In genomic region chr17:75412455-75413317, GRCh38 we compare ENCODE assay signal across 8 cellular contexts. TPM values are rescaled to one million over a fixed set of nuclear protein-coding genes. Genes with fewer than 3 reads are reported as not detected.
DNase-seq lines count a peak whose midpoint lies in the region; ATAC-seq and TF ChIP-seq lines count a peak whose summit lies in the region.

No MANE protein-coding gene starts in this region.

- POLR2A ChIA-PET in AG04450 (lab: Yijun Ruan, JAX) = interaction anchor here (0.6 to 1.0 kb wide), 4 partner anchors 57 to 173 kb away, joined by 3 to 13 read pairs (median 4); no protein-coding TSS in a partner anchor

- H3K27me3 Mint-ChIP-seq in activated naive CD8-positive, alpha-beta T cell = no peaks in the 10 kb centered on the region

- no peaks in the 10 kb centered on the region for H3K9me3 ChIP-seq in AG04450 (ENCODE audit: control insufficient read depth, insufficient read depth, low read length)

- TF ChIP-seq CTCF in AG04450 (IDR thresholded peaks at IDR 0.05; ENCODE audit: low read depth, low read length) = peak; percentile 87

- H3K27ac Mint-ChIP-seq in activated naive CD8-positive, alpha-beta T cell = peak overlapping the region; percentile 28

- peak; percentile 46 for DNase-seq in AG04450 (ENCODE audit: low read depth, low spot score)
- DNase-seq in GM19240 (ENCODE audit: insufficient read length, low spot score) = peak; percentile 73
- DNase-seq in NCI-H1092 treated with DMSO at 0.1 percent for 48 hours (lab: John Stamatoyannopoulos, UW) = peak; percentile 70
- peak; percentile 19 for DNase-seq in SKM-1 (lab: John Stamatoyannopoulos, UW; ENCODE audit: unreplicated experiment)
- peak; percentile 50 for DNase-seq in left cardiac atrium
- peak; percentile 63 for DNase-seq in putamen (ENCODE audit: low spot score)

- ATAC-seq in left cardiac atrium = peak; percentile 41 to 59
- ATAC-seq in GM18873 (IDR thresholded peaks at IDR 0.05; ENCODE audit: low FRiP score, unreplicated experiment) = no peak

- no peaks in the 10 kb centered on the region for H3K36me3 Mint-ChIP-seq in activated naive CD8-positive, alpha-beta T cell

- CTCF ChIA-PET in AG04450 (lab: Charles Lee) = interaction anchor here (0.6 to 4.8 kb wide), 20 partner anchors 10 to 297 kb away, joined by 3 to 64 read pairs (median 4); partner anchors contain the start of genes GGA3, MIF4GD, SLC25A19 and TMEM94

- H3K27ac ChIP-seq in AG04450 (ENCODE audit: low read depth, low read length) = no peak overlapping the region

- intact Hi-C loops in left cardiac atrium (cut with DNase I) = no loop called here

- peaks cover 13% of the 10 kb centered on the region for H3K27me3 ChIP-seq in AG04450 (ENCODE audit: control insufficient read depth, insufficient read depth, low read length)

- H3K9me3 Mint-ChIP-seq in activated naive CD8-positive, alpha-beta T cell (ENCODE audit: low read depth) = no peaks in the 10 kb centered on the region

- H3K4me1 Mint-ChIP-seq in activated naive CD8-positive, alpha-beta T cell (ENCODE audit: low read depth) = peaks cover 17% of the 10 kb centered on the region

- H3K4me3 Mint-ChIP-seq in activated naive CD8-positive, alpha-beta T cell = peak overlapping the region; percentile 9

- no peak overlapping the region for H3K4me3 ChIP-seq in AG04450 (ENCODE audit: low read depth, low read length)

RNA-seq across cellular contexts. Expression of gene GRB2, which starts 7.2 kb away (rescaled TPM):
- 53.9 and 63.8 TPM in 2 replicates for polyA plus RNA-seq in AG04450 (2011; rRNA removed)
- 23.5 and 26.7 TPM in 2 replicates for polyA minus RNA-seq in AG04450 (2011; rRNA and poly(A)+ RNA removed)
- 100 to 1,000 TPM in 1 of 2 donors, 10 to 100 TPM in 1; 90.3 to 110 TPM for total RNA-seq in left cardiac atrium

RNA-seq across cellular contexts. Expression of gene TMEM94, which starts 43.7 kb away (rescaled TPM):
- polyA plus RNA-seq in AG04450 (2011; rRNA removed) = 14.8 and 23.2 TPM in 2 replicates
- 31.6 and 51.2 TPM in 2 replicates for polyA minus RNA-seq in AG04450 (2011; rRNA and poly(A)+ RNA removed)
- total RNA-seq in left cardiac atrium = 10 to 100 TPM; 46.0 to 47.2 TPM

Comparison
In these comparisons a context has a peak if more than half of its experiments do, and no peak if none do; other contexts are left out.
1. DNase-seq: peak in every context shown above with its lines; median percentile 73 in GM19240; 70 in NCI-H1092 treated with DMSO at 0.1 percent for 48 hours; 63 in putamen; 50 in left cardiac atrium; 46 in AG04450; 19 in SKM-1.